ENCODE assay signal across 18 cellular contexts in the genomic region with DNA sequence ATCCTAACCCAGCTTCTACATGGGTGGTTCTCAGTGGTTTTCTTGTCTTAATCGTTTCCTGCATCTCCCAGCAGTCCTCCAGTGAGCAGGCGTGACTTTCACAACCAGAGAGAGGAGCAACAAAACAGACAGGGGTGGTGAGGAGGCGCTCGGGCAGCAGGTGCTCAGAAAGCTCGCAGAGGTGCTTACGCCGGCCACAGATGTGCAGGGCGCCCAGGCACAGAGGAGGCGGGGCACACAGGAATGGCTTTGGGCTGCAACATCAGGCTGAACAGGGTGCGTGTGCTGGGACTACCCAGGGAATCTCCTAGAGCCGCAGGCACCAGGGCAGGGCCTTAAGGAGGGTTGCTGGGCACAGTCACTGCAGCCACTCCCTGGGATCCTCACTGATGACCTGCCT. TPM values are rescaled to one million over a fixed set of nuclear protein-coding genes. Genes with fewer than 3 reads are reported as not detected.
DNase-seq lines count a peak whose midpoint lies in the region; ATAC-seq and TF ChIP-seq lines count a peak whose summit lies in the region.
"Had no signal": no experiment of that assay in that cellular context is flagged by ENCODE, and none has a peak within 500 bp of the region (broad histone marks: within the 10 kb centered on the region; RNA-seq: fewer than 3 reads in every experiment).

No MANE protein-coding gene starts in this region.

- H3K27ac Mint-ChIP-seq in activated naive CD4-positive, alpha-beta T cell treated with anti-CD3 and anti-CD28 coated beads, Interleukin-2, amount 10 ng/mL, durations not matched to agents 7 days and 5 days: no peak overlapping the region
- H3K27ac Mint-ChIP-seq in activated naive CD4-positive, alpha-beta T cell treated with anti-CD3 and anti-CD28 coated beads, Interleukin-2, amount 50 U/mL, for 72 hours: no peak overlapping the region
- H3K27ac Mint-ChIP-seq in stimulated activated naive CD8-positive, alpha-beta T cell treated with anti-CD3 and anti-CD28 coated beads, Interleukin-15, amount 100 ng/mL, for 72 hours: no peak overlapping the region
- H3K27ac Mint-ChIP-seq: activated T-helper 1 cell treated with anti-CD3 and anti-CD28 coated beads, Interleukin-12 subunit alpha, Interleukin-12 subunit beta, Interleukin-2, Interleukin-4 antibody, amounts not matched to agents 30 ng/mL and 10 ng/mL and 1 ng/mL, durations not matched to agents 14 hours and 24 hours and 36 hours had no signal

- no peaks in the 10 kb centered on the region for H3K9me3 ChIP-seq in upper lobe of right lung
- H3K9me3 ChIP-seq: heart left ventricle, lower lobe of right lung, ovary, right lobe of liver had no signal

- H3K36me3 Mint-ChIP-seq in activated naive CD4-positive, alpha-beta T cell treated with anti-CD3 and anti-CD28 coated beads, Interleukin-2, amount 10 ng/mL, durations not matched to agents 7 days and 5 days: peaks cover 30% of the 10 kb centered on the region
- peaks cover 0 to 7% of the 10 kb centered on the region in 2 donors for H3K36me3 Mint-ChIP-seq in activated naive CD4-positive, alpha-beta T cell treated with anti-CD3 and anti-CD28 coated beads, Interleukin-2, amount 50 U/mL, for 72 hours

- CTCF ChIA-PET in activated naive CD4-positive, alpha-beta T cell treated with anti-CD3 and anti-CD28 coated beads, Interleukin-2, amount 10 ng/mL, durations not matched to agents 7 days and 5 days (lab: Charles Lee): no interaction called here

- DNase-seq in activated naive CD4-positive, alpha-beta T cell treated with anti-CD3 and anti-CD28 coated beads, Interleukin-2, amount 10 ng/mL, durations not matched to agents 7 days and 5 days: peak; percentile 36
- DNase-seq in activated naive CD4-positive, alpha-beta T cell treated with anti-CD3 and anti-CD28 coated beads, Interleukin-2, amount 50 U/mL, for 72 hours (ENCODE audit: low spot score in 2 of 2): no peak
- peak; percentile 31 for DNase-seq in NCI-H1436 treated with DMSO at 0.1 percent for 48 hours (lab: John Stamatoyannopoulos, UW)
- peak; percentile 9 for DNase-seq in SW480 (ENCODE audit: low spot score)
- DNase-seq in upper lobe of right lung: no peak
- no peak for DNase-seq in KG1 (lab: John Stamatoyannopoulos, UW)
- DNase-seq in COLO829 (ENCODE audit: low spot score): no peak
- no peak for DNase-seq in stimulated activated naive CD8-positive, alpha-beta T cell treated with anti-CD3 and anti-CD28 coated beads, Interleukin-15, amount 100 ng/mL, for 72 hours
- DNase-seq: amygdala; effector CD8-positive, alpha-beta T cell; heart left ventricle; lower lobe of right lung; NCI-H446 treated with DMSO at 0.1 percent for 48 hours; ovary; PC-9; right lobe of liver had no signal

- no peak for ATAC-seq in activated naive CD4-positive, alpha-beta T cell treated with anti-CD3 and anti-CD28 coated beads, Interleukin-2, amount 50 U/mL, for 72 hours
- peak; percentile 31 for ATAC-seq in upper lobe of right lung
- ATAC-seq in stimulated activated naive CD8-positive, alpha-beta T cell treated with anti-CD3 and anti-CD28 coated beads, Interleukin-15, amount 100 ng/mL, for 72 hours: no peak
- ATAC-seq: heart left ventricle, lower lobe of right lung, right lobe of liver, SK-N-SH treated with all-trans-retinoic acid at 6 μM for 48 hours had no signal

- H3K4me3 Mint-ChIP-seq in activated naive CD4-positive, alpha-beta T cell treated with anti-CD3 and anti-CD28 coated beads, Interleukin-2, amount 10 ng/mL, durations not matched to agents 7 days and 5 days: no peak overlapping the region
- H3K4me3 Mint-ChIP-seq in stimulated activated naive CD8-positive, alpha-beta T cell treated with anti-CD3 and anti-CD28 coated beads, Interleukin-15, amount 100 ng/mL, for 72 hours: no peak overlapping the region
- H3K4me3 Mint-ChIP-seq: activated T-helper 1 cell treated with anti-CD3 and anti-CD28 coated beads, Interleukin-12 subunit alpha, Interleukin-12 subunit beta, Interleukin-2, Interleukin-4 antibody, amounts not matched to agents 30 ng/mL and 10 ng/mL and 1 ng/mL, durations not matched to agents 14 hours and 24 hours and 36 hours had no signal

- H3K27ac ChIP-seq in upper lobe of right lung: no peak overlapping the region
- H3K27ac ChIP-seq: heart left ventricle, lower lobe of right lung, ovary, PC-9, right lobe of liver had no signal

- H3K4me3 ChIP-seq in upper lobe of right lung: no peak overlapping the region
- H3K4me3 ChIP-seq: heart left ventricle, lower lobe of right lung, ovary, PC-9, right lobe of liver had no signal

- no peaks in the 10 kb centered on the region for H3K27me3 ChIP-seq in upper lobe of right lung
- H3K27me3 ChIP-seq: heart left ventricle, ovary, right lobe of liver had no signal

- H3K36me3 ChIP-seq in upper lobe of right lung: peaks cover 42% of the 10 kb centered on the region
- H3K36me3 ChIP-seq: ovary had no signal

- intact Hi-C loops in upper lobe of right lung (cut with DNase I): no loop called here

- H3K27me3 Mint-ChIP-seq in activated naive CD4-positive, alpha-beta T cell treated with anti-CD3 and anti-CD28 coated beads, Interleukin-2, amount 10 ng/mL, durations not matched to agents 7 days and 5 days: no peaks in the 10 kb centered on the region
- H3K27me3 Mint-ChIP-seq in stimulated activated naive CD8-positive, alpha-beta T cell treated with anti-CD3 and anti-CD28 coated beads, Interleukin-15, amount 100 ng/mL, for 72 hours: no peaks in the 10 kb centered on the region

- peaks cover 14% of the 10 kb centered on the region for H3K4me1 Mint-ChIP-seq in activated naive CD4-positive, alpha-beta T cell treated with anti-CD3 and anti-CD28 coated beads, Interleukin-2, amount 10 ng/mL, durations not matched to agents 7 days and 5 days
- H3K4me1 Mint-ChIP-seq in stimulated activated naive CD8-positive, alpha-beta T cell treated with anti-CD3 and anti-CD28 coated beads, Interleukin-15, amount 100 ng/mL, for 72 hours: peaks cover 22% of the 10 kb centered on the region

- TF ChIP-seq CTCF in upper lobe of right lung (IDR thresholded peaks at IDR 0.05): no peak

- no peaks in the 10 kb centered on the region for H3K4me1 ChIP-seq in upper lobe of right lung
- H3K4me1 ChIP-seq: heart left ventricle, lower lobe of right lung, right lobe of liver had no signal

- no peaks in the 10 kb centered on the region for H3K9me3 Mint-ChIP-seq in activated naive CD4-positive, alpha-beta T cell treated with anti-CD3 and anti-CD28 coated beads, Interleukin-2, amount 10 ng/mL, durations not matched to agents 7 days and 5 days
- H3K9me3 Mint-ChIP-seq in activated naive CD4-positive, alpha-beta T cell treated with anti-CD3 and anti-CD28 coated beads, Interleukin-2, amount 50 U/mL, for 72 hours: no peaks in the 10 kb centered on the region
- no peaks in the 10 kb centered on the region for H3K9me3 Mint-ChIP-seq in stimulated activated naive CD8-positive, alpha-beta T cell treated with anti-CD3 and anti-CD28 coated beads, Interleukin-15, amount 100 ng/mL, for 72 hours
- H3K9me3 Mint-ChIP-seq: activated T-helper 1 cell treated with anti-CD3 and anti-CD28 coated beads, Interleukin-12 subunit alpha, Interleukin-12 subunit beta, Interleukin-2, Interleukin-4 antibody, amounts not matched to agents 30 ng/mL and 10 ng/mL and 1 ng/mL, durations not matched to agents 14 hours and 24 hours and 36 hours had no signal

RNA-seq across cellular contexts. Expression of gene KLHDC4, which starts 32.6 kb away (rescaled TPM):
- 100 to 1,000 TPM in 1 of 2 donors, 10 to 100 TPM in 1; 75.4 to 114 TPM for total RNA-seq in activated naive CD4-positive, alpha-beta T cell treated with anti-CD3 and anti-CD28 coated beads, Interleukin-2, amount 50 U/mL, for 72 hours
- total RNA-seq in upper lobe of right lung: 38.8 TPM

Comparison
In these comparisons a context has a peak if more than half of its experiments do, and no peak if none do; other contexts are left out.
1. DNase-seq: peak in activated naive CD4-positive, alpha-beta T cell treated with anti-CD3 and anti-CD28 coated beads, Interleukin-2, amount 10 ng/mL, durations not matched to agents 7 days and 5 days (single experiment), NCI-H1436 treated with DMSO at 0.1 percent for 48 hours (single experiment) and SW480 (single experiment); none in activated naive CD4-positive, alpha-beta T cell treated with anti-CD3 and anti-CD28 coated beads, Interleukin-2, amount 50 U/mL, for 72 hours (0 of 2), upper lobe of right lung (single experiment), KG1 (single experiment), COLO829 (single experiment) and stimulated activated naive CD8-positive, alpha-beta T cell treated with anti-CD3 and anti-CD28 coated beads, Interleukin-15, amount 100 ng/mL, for 72 hours (0 of 2).